2 cellular contexts compared by ENCODE assay signal in genomic region chr12:124613151-124613585, GRCh38.
TF ChIP-seq lines count a peak whose summit lies in the region.

No MANE protein-coding gene starts in this region.

TF ChIP-seq in endothelial cell of umbilical vein, 7 proteins besides CTCF, POLR2A, EP300 and RAD21:
- no peak for TF ChIP-seq GATA2 (IDR thresholded peaks at IDR 0.05; ENCODE audit: insufficient read depth, insufficient read length, low read depth, low read length)
- TF ChIP-seq FOS (IDR thresholded peaks at IDR 0.05; ENCODE audit: borderline replicate concordance, insufficient read depth, low read length), result no peak
- TF ChIP-seq EZH2 (IDR thresholded peaks at IDR 0.05; ENCODE audit: borderline replicate concordance, low read depth, low read length, severe bottlenecking), result no peak
- TF ChIP-seq MYC (IDR thresholded peaks at IDR 0.05; ENCODE audit: low read depth, low read length), result no peak
- no peak for TF ChIP-seq MAX (IDR thresholded peaks at IDR 0.05; ENCODE audit: insufficient read depth, insufficient read length)
- no peak for TF ChIP-seq POLR2AphosphoS5 (IDR thresholded peaks at IDR 0.05; ENCODE audit: insufficient read depth, low read depth, low read length)
- TF ChIP-seq JUN (IDR thresholded peaks at IDR 0.05; ENCODE audit: borderline replicate concordance, insufficient read depth, insufficient read length, low read depth), result no peak

TF ChIP-seq in HepG2, 621 proteins besides CTCF, POLR2A, EP300 and RAD21:
- TF ChIP-seq ZNF205 (CRISPR knock-in tag; IDR thresholded peaks at IDR 0.05) (no peak), MLXIP (CRISPR knock-in tag; IDR thresholded peaks at IDR 0.05; ENCODE audit: borderline replicate concordance) (no peak), RFXAP (CRISPR knock-in tag; IDR thresholded peaks at IDR 0.05; ENCODE audit: borderline replicate concordance) (no peak), FOXO4 (CRISPR knock-in tag; conservative IDR thresholded peaks at IDR 0.05) (no peak), RNF219 (CRISPR knock-in tag; IDR thresholded peaks at IDR 0.05) (no peak), ZFAT (CRISPR knock-in tag; conservative IDR thresholded peaks at IDR 0.05) (no peak), ZNF839 (CRISPR knock-in tag; IDR thresholded peaks at IDR 0.05; ENCODE audit: borderline replicate concordance) (no peak), ZC3H13 (CRISPR knock-in tag; IDR thresholded peaks at IDR 0.05) (no peak), ZNF343 (CRISPR knock-in tag; IDR thresholded peaks at IDR 0.05) (no peak), NR2F2 (IDR thresholded peaks at IDR 0.05; ENCODE audit: borderline replicate concordance, low read depth) (no peak), HNRNPL (IDR thresholded peaks at IDR 0.05; ENCODE audit: low read depth, low read length) (no peak)
TF ChIP-seq in HepG2: peak in this region for 0.
